Comparison of ENCODE assay signal across 1 cellular context in the genomic region with DNA sequence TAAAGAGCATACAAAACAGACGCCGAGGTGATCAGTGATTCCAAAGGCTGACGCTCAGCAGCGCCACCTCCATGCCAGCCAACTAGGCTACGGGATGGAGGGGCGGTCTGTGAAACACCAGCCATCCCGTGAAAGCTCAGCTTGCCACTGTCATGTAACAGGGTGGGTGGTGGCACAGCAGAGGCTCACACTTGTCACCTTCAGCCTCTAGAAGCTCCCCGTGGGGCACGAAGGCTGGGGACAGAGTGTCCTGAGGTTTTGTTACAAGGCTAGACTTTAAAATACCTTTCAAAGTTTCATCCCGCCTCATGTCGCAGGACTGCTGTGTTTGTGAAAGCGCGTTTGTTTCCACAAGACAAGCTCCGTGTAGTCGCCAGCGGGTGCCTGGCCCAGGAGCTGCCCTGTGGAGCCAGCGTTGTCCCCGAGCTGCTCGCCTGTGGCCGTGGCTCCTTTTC.
TF ChIP-seq lines count a peak whose summit lies in the region.

No MANE protein-coding gene starts in this region.

TF ChIP-seq in HEK293, 187 proteins besides CTCF, POLR2A, EP300 and RAD21 (continued from another document):
- TF ChIP-seq, protein P1, sequence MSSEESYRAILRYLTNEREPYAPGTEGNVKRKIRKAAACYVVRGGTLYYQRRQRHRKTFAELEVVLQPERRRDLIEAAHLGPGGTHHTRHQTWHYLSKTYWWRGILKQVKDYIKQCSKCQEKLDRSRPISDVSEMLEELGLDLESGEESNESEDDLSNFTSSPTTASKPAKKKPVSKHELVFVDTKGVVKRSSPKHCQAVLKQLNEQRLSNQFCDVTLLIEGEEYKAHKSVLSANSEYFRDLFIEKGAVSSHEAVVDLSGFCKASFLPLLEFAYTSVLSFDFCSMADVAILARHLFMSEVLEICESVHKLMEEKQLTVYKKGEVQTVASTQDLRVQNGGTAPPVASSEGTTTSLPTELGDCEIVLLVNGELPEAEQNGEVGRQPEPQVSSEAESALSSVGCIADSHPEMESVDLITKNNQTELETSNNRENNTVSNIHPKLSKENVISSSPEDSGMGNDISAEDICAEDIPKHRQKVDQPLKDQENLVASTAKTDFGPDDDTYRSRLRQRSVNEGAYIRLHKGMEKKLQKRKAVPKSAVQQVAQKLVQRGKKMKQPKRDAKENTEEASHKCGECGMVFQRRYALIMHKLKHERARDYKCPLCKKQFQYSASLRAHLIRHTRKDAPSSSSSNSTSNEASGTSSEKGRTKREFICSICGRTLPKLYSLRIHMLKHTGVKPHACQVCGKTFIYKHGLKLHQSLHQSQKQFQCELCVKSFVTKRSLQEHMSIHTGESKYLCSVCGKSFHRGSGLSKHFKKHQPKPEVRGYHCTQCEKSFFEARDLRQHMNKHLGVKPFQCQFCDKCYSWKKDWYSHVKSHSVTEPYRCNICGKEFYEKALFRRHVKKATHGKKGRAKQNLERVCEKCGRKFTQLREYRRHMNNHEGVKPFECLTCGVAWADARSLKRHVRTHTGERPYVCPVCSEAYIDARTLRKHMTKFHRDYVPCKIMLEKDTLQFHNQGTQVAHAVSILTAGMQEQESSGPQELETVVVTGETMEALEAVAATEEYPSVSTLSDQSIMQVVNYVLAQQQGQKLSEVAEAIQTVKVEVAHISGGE (tag by site-specific recombination; conservative IDR thresholded peaks at IDR 0.05; ENCODE audit: low read depth): no peak
- TF ChIP-seq ZNF777 (tag by site-specific recombination; IDR thresholded peaks at IDR 0.05; ENCODE audit: borderline replicate concordance): no peak
- no peak for TF ChIP-seq YY1 (tag by site-specific recombination; IDR thresholded peaks at IDR 0.05)
- no peak for TF ChIP-seq ZNF121 (tag by site-specific recombination; IDR thresholded peaks at IDR 0.05)
